ENCODE assay signal across 12 cellular contexts in the genomic region with DNA sequence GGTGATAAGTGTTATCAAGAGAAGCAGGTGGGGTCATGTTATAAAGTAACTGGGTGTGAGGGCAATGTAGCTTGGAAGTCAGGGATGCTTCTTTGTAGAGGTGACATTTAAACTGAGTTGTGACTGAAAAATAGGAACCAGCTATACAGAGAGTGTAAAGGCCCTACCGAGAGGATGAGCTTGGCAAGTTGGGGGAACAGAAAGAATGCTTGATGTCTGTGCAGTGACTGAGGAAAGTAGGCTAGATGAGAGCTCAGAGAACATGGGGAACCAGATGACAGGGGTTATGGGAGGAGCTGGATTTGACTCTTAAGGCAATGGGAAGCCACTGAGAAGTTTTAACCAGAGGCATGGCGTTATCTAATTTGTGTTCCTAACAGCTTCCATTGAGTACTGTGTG.
DNase-seq lines count a peak whose midpoint lies in the region; ATAC-seq and TF ChIP-seq lines count a peak whose summit lies in the region.
"Had no signal": no experiment of that assay in that cellular context is flagged by ENCODE, and none has a peak within 500 bp of the region (broad histone marks: within the 10 kb centered on the region; RNA-seq: fewer than 3 reads in every experiment).

No MANE protein-coding gene starts in this region.

- peaks cover 99% of the 10 kb centered on the region for H3K4me1 Mint-ChIP-seq in activated naive CD8-positive, alpha-beta T cell (ENCODE audit: low read depth)

- ATAC-seq in left ventricle myocardium superior (no peak), upper lobe of left lung (ENCODE audit: low FRiP score in 2 of 2) (no peak)

- no peak for TF ChIP-seq CTCF in right atrium auricular region (IDR thresholded peaks at IDR 0.05)
- no peak for TF ChIP-seq CTCF in upper lobe of left lung (IDR thresholded peaks at IDR 0.05)

- WGBS in upper lobe of left lung, 2 donors, result 54 to 62% methylated on average over 2 of the region's 2 CpGs

- H3K9me3 Mint-ChIP-seq in activated naive CD8-positive, alpha-beta T cell (ENCODE audit: low read depth), result no peaks in the 10 kb centered on the region

- peaks cover 38% of the 10 kb centered on the region for H3K36me3 Mint-ChIP-seq in activated naive CD8-positive, alpha-beta T cell

- H3K27me3 Mint-ChIP-seq in activated naive CD8-positive, alpha-beta T cell, result no peaks in the 10 kb centered on the region

- no peak for TF ChIP-seq POLR2A in upper lobe of left lung (IDR thresholded peaks at IDR 0.05)

- intact Hi-C loops in left ventricle myocardium superior (cut with micrococcal nuclease), result no loop called here

- H3K27me3 ChIP-seq in right atrium auricular region, result no peaks in the 10 kb centered on the region
- H3K27me3 ChIP-seq in upper lobe of left lung, result no peaks in the 10 kb centered on the region
- H3K27me3 ChIP-seq: foreskin keratinocyte, testis had no signal

- H3K36me3 ChIP-seq in right atrium auricular region (no peaks in the 10 kb centered on the region), upper lobe of left lung (no peaks in the 10 kb centered on the region)

- H3K4me3 ChIP-seq in right atrium auricular region, result no peak overlapping the region
- no peak overlapping the region for H3K4me3 ChIP-seq in upper lobe of left lung
- H3K4me3 ChIP-seq: testis had no signal

- H3K27ac Mint-ChIP-seq in activated naive CD8-positive, alpha-beta T cell, result peak overlapping the region; percentile 98

- DNase-seq in right atrium auricular region (ENCODE audit: low spot score) (no peak), left ventricle myocardium superior (no peak), medulla oblongata (ENCODE audit: extremely low spot score) (peak; percentile 39), upper lobe of left lung (no peak), caudate nucleus (lab: John Stamatoyannopoulos, UW) (no peak), HuH-7 (ENCODE audit: low spot score) (no peak), AML-193 (lab: John Stamatoyannopoulos, UW) (no peak)
- DNase-seq: COR-L47, NCI-H82, testis had no signal

- no peak for TF ChIP-seq EP300 in upper lobe of left lung (IDR thresholded peaks at IDR 0.05)

- H3K27ac ChIP-seq in right atrium auricular region (peak overlapping the region; percentile 18 to 45), upper lobe of left lung (peak overlapping the region; percentile 62 to 68 (median 62)), caudate nucleus (ENCODE audit: low read depth, low read length) (no peak overlapping the region)
- H3K27ac ChIP-seq: testis had no signal

- H3K4me1 ChIP-seq in right atrium auricular region (peaks cover 0 to 25% of the 10 kb centered on the region in 2 donors), upper lobe of left lung (peaks cover 22 to 49% (median 34%) of the 10 kb centered on the region in 4 donors)

- H3K4me3 Mint-ChIP-seq in activated naive CD8-positive, alpha-beta T cell, result peak overlapping the region; percentile 82

- H3K9me3 ChIP-seq in right atrium auricular region (no peaks in the 10 kb centered on the region), upper lobe of left lung (no peaks in the 10 kb centered on the region)
- H3K9me3 ChIP-seq: testis had no signal
